Comparison of ENCODE assay signal across 14 cellular contexts in the genomic region with DNA sequence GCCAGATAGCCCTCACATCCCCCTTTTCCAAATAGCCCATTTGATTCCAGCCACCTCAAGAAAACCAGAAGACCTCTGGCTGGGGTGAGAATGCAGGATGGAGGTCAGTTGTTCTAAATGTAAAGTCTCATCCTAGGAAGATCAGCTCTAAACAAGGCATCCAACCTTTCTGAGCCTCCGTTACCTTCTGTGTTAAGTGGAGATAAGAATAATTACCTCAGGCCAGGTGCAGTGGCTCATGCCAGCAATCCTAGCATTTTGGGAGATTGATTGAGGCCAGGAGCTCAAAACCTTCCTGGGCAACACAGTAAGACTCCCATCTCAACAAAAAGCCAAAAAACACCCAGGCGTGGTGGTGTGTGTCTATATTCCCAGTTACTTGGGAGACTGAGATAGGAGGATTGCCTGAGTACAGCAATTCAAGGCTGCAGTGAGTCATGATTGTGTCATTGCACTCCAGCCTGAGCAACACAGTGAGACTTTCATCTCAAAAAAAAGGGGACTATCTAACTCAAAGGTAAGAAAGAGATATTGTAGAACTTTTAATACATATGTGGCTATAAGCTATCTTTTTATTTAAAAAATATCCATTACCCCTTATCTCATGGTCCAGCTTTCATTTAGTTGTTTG. TPM values are rescaled to one million over a fixed set of nuclear protein-coding genes. Genes with fewer than 3 reads are reported as not detected.
DNase-seq lines count a peak whose midpoint lies in the region; ATAC-seq and TF ChIP-seq lines count a peak whose summit lies in the region.
"Had no signal": no experiment of that assay in that cellular context is flagged by ENCODE, and none has a peak within 500 bp of the region (broad histone marks: within the 10 kb centered on the region; RNA-seq: fewer than 3 reads in every experiment).

No MANE protein-coding gene starts in this region.

- no peaks in the 10 kb centered on the region for H3K36me3 ChIP-seq in RWPE2 (ENCODE audit: low read depth)
- H3K36me3 ChIP-seq in naive thymus-derived CD4-positive, alpha-beta T cell (ENCODE audit: control insufficient read depth in 2 of 3, insufficient read depth in 3 of 3, low read length in 3 of 3), result no peaks in the 10 kb centered on the region

- POLR2A ChIA-PET in naive thymus-derived CD4-positive, alpha-beta T cell (lab: Charles Lee), result interaction anchor here (0.7 kb wide), 1 partner anchor 61 kb away, joined by 3 read pairs; no protein-coding TSS in a partner anchor

- H3K9me3 Mint-ChIP-seq in stimulated activated naive CD8-positive, alpha-beta T cell treated with anti-CD3 and anti-CD28 coated beads, Interleukin-15, amount 100 ng/mL, for 72 hours, result peaks cover 0 to 13% of the 10 kb centered on the region in 2 donors
- peaks cover 0 to 6% (median 0%) of the 10 kb centered on the region in 11 donors for H3K9me3 Mint-ChIP-seq in naive thymus-derived CD4-positive, alpha-beta T cell
- H3K9me3 Mint-ChIP-seq: immature natural killer cell, nephron progenitor cell had no signal

- peaks cover 9% of the 10 kb centered on the region for H3K4me1 ChIP-seq in RWPE2 (ENCODE audit: insufficient read depth, poor library complexity, severe bottlenecking)
- H3K4me1 ChIP-seq in naive thymus-derived CD4-positive, alpha-beta T cell (ENCODE audit: control insufficient read depth in 2 of 2, insufficient read depth in 2 of 2, low read length in 2 of 2), result no peaks in the 10 kb centered on the region

- ATAC-seq in stimulated activated naive CD8-positive, alpha-beta T cell treated with anti-CD3 and anti-CD28 coated beads, Interleukin-15, Interleukin-2, amounts not matched to agents 100 U/mL and 50 U/mL, for 24 hours, result peak; percentile 75
- no peak for ATAC-seq in stimulated activated naive CD8-positive, alpha-beta T cell treated with anti-CD3 and anti-CD28 coated beads, Interleukin-15, amount 100 ng/mL, for 72 hours
- ATAC-seq in RWPE2 (ENCODE audit: low read depth) (peak; percentile 96), GM21515 (IDR thresholded peaks at IDR 0.05; ENCODE audit: unreplicated experiment) (no peak)
- ATAC-seq in naive thymus-derived CD4-positive, alpha-beta T cell, result no peak

- H3K27ac Mint-ChIP-seq in stimulated activated naive CD8-positive, alpha-beta T cell treated with anti-CD3 and anti-CD28 coated beads, Interleukin-15, amount 100 ng/mL, for 72 hours, result no peak overlapping the region
- H3K27ac Mint-ChIP-seq in naive thymus-derived CD4-positive, alpha-beta T cell, result peak overlapping the region in 1 of 9 donors; percentile 34
- H3K27ac Mint-ChIP-seq: CD4-positive, CD25-positive, alpha-beta regulatory T cell; immature natural killer cell; nephron progenitor cell; stimulated activated naive CD8-positive, alpha-beta T cell treated with anti-CD3 and anti-CD28 coated beads, Interleukin-15, Interleukin-2, amounts not matched to agents 100 ng/mL and 50 ng/mL, for 24 hours had no signal

- H3K4me3 ChIP-seq in RWPE2 (ENCODE audit: severe bottlenecking), result no peak overlapping the region
- no peak overlapping the region for H3K4me3 ChIP-seq in naive thymus-derived CD4-positive, alpha-beta T cell (ENCODE audit: low read length)

- TF ChIP-seq CTCF in RWPE2 (IDR thresholded peaks at IDR 0.05; ENCODE audit: poor library complexity, severe bottlenecking), result no peak

- peaks cover 22% of the 10 kb centered on the region for H3K4me1 Mint-ChIP-seq in stimulated activated naive CD8-positive, alpha-beta T cell treated with anti-CD3 and anti-CD28 coated beads, Interleukin-15, amount 100 ng/mL, for 72 hours
- H3K4me1 Mint-ChIP-seq in naive thymus-derived CD4-positive, alpha-beta T cell, result peaks cover 6 to 18% (median 9%) of the 10 kb centered on the region in 7 donors
- H3K4me1 Mint-ChIP-seq: nephron progenitor cell had no signal

- CTCF ChIA-PET in naive thymus-derived CD4-positive, alpha-beta T cell (lab: Charles Lee), result no interaction called here

- H3K4me3 Mint-ChIP-seq in stimulated activated naive CD8-positive, alpha-beta T cell treated with anti-CD3 and anti-CD28 coated beads, Interleukin-15, amount 100 ng/mL, for 72 hours, result no peak overlapping the region
- no peak overlapping the region for H3K4me3 Mint-ChIP-seq in naive thymus-derived CD4-positive, alpha-beta T cell
- H3K4me3 Mint-ChIP-seq: CD4-positive, CD25-positive, alpha-beta regulatory T cell; immature natural killer cell; nephron progenitor cell; stimulated activated naive CD8-positive, alpha-beta T cell treated with anti-CD3 and anti-CD28 coated beads, Interleukin-15, Interleukin-2, amounts not matched to agents 100 ng/mL and 50 ng/mL, for 24 hours had no signal

- H3K27ac ChIP-seq in RWPE2 (ENCODE audit: poor library complexity, severe bottlenecking), result no peak overlapping the region
- no peak overlapping the region for H3K27ac ChIP-seq in naive thymus-derived CD4-positive, alpha-beta T cell (ENCODE audit: low read depth, low read length)

- intact Hi-C loops in naive thymus-derived CD4-positive, alpha-beta T cell (cut with micrococcal nuclease), result loop anchor here in 1 of 2 donors (10.0 kb wide), 1 partner anchor 84 kb away; no protein-coding TSS in a partner anchor

- DNase-seq in stimulated activated naive CD8-positive, alpha-beta T cell treated with anti-CD3 and anti-CD28 coated beads, Interleukin-15, Interleukin-2, amounts not matched to agents 100 U/mL and 50 U/mL, for 24 hours, result no peak
- no peak for DNase-seq in stimulated activated naive CD8-positive, alpha-beta T cell treated with anti-CD3 and anti-CD28 coated beads, Interleukin-15, amount 100 ng/mL, for 72 hours
- DNase-seq in RWPE2 (ENCODE audit: low spot score), result no peak
- DNase-seq in fibroblast of gingiva (ENCODE audit: low read depth), result peak; percentile 32
- no peak for DNase-seq in NCI-H1930 (lab: John Stamatoyannopoulos, UW)
- DNase-seq in NCI-H1092 (lab: John Stamatoyannopoulos, UW), result no peak
- DNase-seq in naive thymus-derived CD4-positive, alpha-beta T cell, result no peak
- DNase-seq: activated effector memory CD4-positive, alpha-beta T cell treated with anti-CD3 and anti-CD28 coated beads, Interleukin-2, amount 50 U/mL, for 16 hours; CD4-positive, CD25-positive, alpha-beta regulatory T cell; immature natural killer cell; NCI-H1105 treated with DMSO at 0.1 percent for 48 hours; nephron progenitor cell had no signal

- H3K36me3 Mint-ChIP-seq in naive thymus-derived CD4-positive, alpha-beta T cell, result peaks cover 0 to 11% (median 3%) of the 10 kb centered on the region in 5 donors
- H3K36me3 Mint-ChIP-seq: CD4-positive, CD25-positive, alpha-beta regulatory T cell had no signal

- H3K27me3 Mint-ChIP-seq in stimulated activated naive CD8-positive, alpha-beta T cell treated with anti-CD3 and anti-CD28 coated beads, Interleukin-15, amount 100 ng/mL, for 72 hours, result no peaks in the 10 kb centered on the region
- H3K27me3 Mint-ChIP-seq in naive thymus-derived CD4-positive, alpha-beta T cell, result no peaks in the 10 kb centered on the region
- H3K27me3 Mint-ChIP-seq: CD4-positive, CD25-positive, alpha-beta regulatory T cell; stimulated activated naive CD8-positive, alpha-beta T cell treated with anti-CD3 and anti-CD28 coated beads, Interleukin-15, Interleukin-2, amounts not matched to agents 100 ng/mL and 50 ng/mL, for 24 hours had no signal

- no peaks in the 10 kb centered on the region for H3K27me3 ChIP-seq in RWPE2 (ENCODE audit: insufficient read depth, poor library complexity, severe bottlenecking)
- H3K27me3 ChIP-seq in naive thymus-derived CD4-positive, alpha-beta T cell (ENCODE audit: control insufficient read depth in 2 of 2, insufficient read depth in 2 of 2, low read length in 2 of 2), result no peaks in the 10 kb centered on the region

- no peaks in the 10 kb centered on the region for H3K9me3 ChIP-seq in RWPE2 (ENCODE audit: severe bottlenecking)
- no peaks in the 10 kb centered on the region for H3K9me3 ChIP-seq in naive thymus-derived CD4-positive, alpha-beta T cell (ENCODE audit: control insufficient read depth in 2 of 3, low read length in 3 of 3)

RNA-seq across cellular contexts. Expression of a gene that starts 43.5 kb away (rescaled TPM):
- 1 to 10 TPM in 1 of 5 experiments, under 1 TPM in 4; 0.51 to 1.7 (median 0.88) TPM for total RNA-seq in naive thymus-derived CD4-positive, alpha-beta T cell
- under 1 TPM; 0.13 to 0.69 TPM for polyA plus RNA-seq in naive thymus-derived CD4-positive, alpha-beta T cell

Comparison
In these comparisons a context has a peak if more than half of its experiments do, and no peak if none do; other contexts are left out.
1. ATAC-seq: peak in stimulated activated naive CD8-positive, alpha-beta T cell treated with anti-CD3 and anti-CD28 coated beads, Interleukin-15, Interleukin-2, amounts not matched to agents 100 U/mL and 50 U/mL, for 24 hours (single experiment) and RWPE2 (single experiment); none in stimulated activated naive CD8-positive, alpha-beta T cell treated with anti-CD3 and anti-CD28 coated beads, Interleukin-15, amount 100 ng/mL, for 72 hours (single experiment), GM21515 (single experiment) and naive thymus-derived CD4-positive, alpha-beta T cell (single experiment).